Comparison of ENCODE assay signal across 21 cellular contexts in the genomic region with DNA sequence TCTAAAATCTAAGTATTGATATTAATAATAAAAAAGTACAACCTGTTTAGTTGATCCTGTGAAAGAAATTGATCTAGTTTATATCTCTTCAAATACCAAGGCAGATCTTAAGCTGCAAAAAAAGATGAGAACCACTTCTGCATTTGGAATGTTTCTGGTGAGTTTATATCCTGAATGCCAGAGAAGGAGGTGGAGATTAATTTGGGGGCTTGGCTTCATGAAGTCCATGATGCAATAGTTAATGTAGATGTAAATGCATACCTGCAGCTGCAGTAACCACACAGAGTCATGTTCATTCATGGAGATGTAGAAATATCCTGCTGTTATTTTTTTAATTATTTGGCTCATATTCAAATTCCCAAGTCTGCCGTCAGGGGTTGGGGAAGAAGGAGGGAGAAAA. TPM values are rescaled to one million over a fixed set of nuclear protein-coding genes. Genes with fewer than 3 reads are reported as not detected.
DNase-seq lines count a peak whose midpoint lies in the region; ATAC-seq lines count a peak whose summit lies in the region.
"Had no signal": no experiment of that assay in that cellular context is flagged by ENCODE, and none has a peak within 500 bp of the region (broad histone marks: within the 10 kb centered on the region; RNA-seq: fewer than 3 reads in every experiment).

A gene with protein sequence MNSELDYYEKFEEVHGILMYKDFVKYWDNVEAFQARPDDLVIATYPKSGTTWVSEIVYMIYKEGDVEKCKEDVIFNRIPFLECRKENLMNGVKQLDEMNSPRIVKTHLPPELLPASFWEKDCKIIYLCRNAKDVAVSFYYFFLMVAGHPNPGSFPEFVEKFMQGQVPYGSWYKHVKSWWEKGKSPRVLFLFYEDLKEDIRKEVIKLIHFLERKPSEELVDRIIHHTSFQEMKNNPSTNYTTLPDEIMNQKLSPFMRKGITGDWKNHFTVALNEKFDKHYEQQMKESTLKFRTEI (minus strand): TSS at position 139 of the 400 bp plus-strand sequence. CDS start 2,501 bp downstream, outside the sequence.

- peak; percentile 6 for DNase-seq in NCI-H1105 treated with DMSO at 0.1 percent for 48 hours (lab: John Stamatoyannopoulos, UW)
- no peak for DNase-seq in NCI-H1105 (lab: John Stamatoyannopoulos, UW)
- peak; percentile 4 for DNase-seq in dermis blood vessel endothelial cell
- DNase-seq in left kidney (ENCODE audit: low read depth, low spot score), result peak; percentile 44
- no peak for DNase-seq in NCI-H2196 treated with DMSO at 0.1 percent for 48 hours (lab: John Stamatoyannopoulos, UW; ENCODE audit: unreplicated experiment)
- no peak for DNase-seq in SKM-1 treated with dmso at 0.1 percent for 144 hours (lab: John Stamatoyannopoulos, UW; ENCODE audit: unreplicated experiment)
- DNase-seq: activated CD4-positive, alpha-beta T cell treated with anti-CD3 and anti-CD28 coated beads, Interleukin-2, amount 50 U/mL, for 1 hour; activated T-cell treated with anti-CD3 and anti-CD28 coated beads, Interleukin-2, amount 50 U/mL, for 4 hours; amniotic stem cell; effector memory CD8-positive, alpha-beta T cell; heart left ventricle; left lung; naive thymus-derived CD8-positive, alpha-beta T cell; NCI-H1417 treated with DMSO at 0.1 percent for 48 hours; NCI-H524; stimulated activated naive CD4-positive, alpha-beta T cell treated with Interleukin-2 at 50 U/mL for 16 hours; T-helper 9 cell had no signal

- ATAC-seq in GM21423 (IDR thresholded peaks at IDR 0.05; ENCODE audit: unreplicated experiment) (no peak), GM19467 (IDR thresholded peaks at IDR 0.05; ENCODE audit: unreplicated experiment) (no peak)
- ATAC-seq: activated T-cell treated with anti-CD3 and anti-CD28 coated beads, Interleukin-2, amount 50 U/mL, for 4 hours; effector memory CD8-positive, alpha-beta T cell; heart left ventricle; left lung; naive thymus-derived CD8-positive, alpha-beta T cell; sciatic nerve had no signal

RNA-seq across cellular contexts. Expression of the gene that starts here (rescaled TPM):
- 1.2 and 2.4 TPM in 2 replicates for total RNA-seq in dermis blood vessel endothelial cell
- total RNA-seq: activated T-cell treated with anti-CD3 and anti-CD28 coated beads, Interleukin-2, amount 50 U/mL, for 4 hours; heart left ventricle; naive thymus-derived CD8-positive, alpha-beta T cell; RPMI7951; sciatic nerve had no signal

Comparison
In these comparisons a context has a peak if more than half of its experiments do, and no peak if none do; other contexts are left out.
1. DNase-seq: peak in NCI-H1105 treated with DMSO at 0.1 percent for 48 hours (single experiment), dermis blood vessel endothelial cell (single experiment) and left kidney (single experiment); none in NCI-H1105 (single experiment), NCI-H2196 treated with DMSO at 0.1 percent for 48 hours (single experiment) and SKM-1 treated with dmso at 0.1 percent for 144 hours (single experiment).